ENCODE assay signal across 1 cellular context in the genomic region with DNA sequence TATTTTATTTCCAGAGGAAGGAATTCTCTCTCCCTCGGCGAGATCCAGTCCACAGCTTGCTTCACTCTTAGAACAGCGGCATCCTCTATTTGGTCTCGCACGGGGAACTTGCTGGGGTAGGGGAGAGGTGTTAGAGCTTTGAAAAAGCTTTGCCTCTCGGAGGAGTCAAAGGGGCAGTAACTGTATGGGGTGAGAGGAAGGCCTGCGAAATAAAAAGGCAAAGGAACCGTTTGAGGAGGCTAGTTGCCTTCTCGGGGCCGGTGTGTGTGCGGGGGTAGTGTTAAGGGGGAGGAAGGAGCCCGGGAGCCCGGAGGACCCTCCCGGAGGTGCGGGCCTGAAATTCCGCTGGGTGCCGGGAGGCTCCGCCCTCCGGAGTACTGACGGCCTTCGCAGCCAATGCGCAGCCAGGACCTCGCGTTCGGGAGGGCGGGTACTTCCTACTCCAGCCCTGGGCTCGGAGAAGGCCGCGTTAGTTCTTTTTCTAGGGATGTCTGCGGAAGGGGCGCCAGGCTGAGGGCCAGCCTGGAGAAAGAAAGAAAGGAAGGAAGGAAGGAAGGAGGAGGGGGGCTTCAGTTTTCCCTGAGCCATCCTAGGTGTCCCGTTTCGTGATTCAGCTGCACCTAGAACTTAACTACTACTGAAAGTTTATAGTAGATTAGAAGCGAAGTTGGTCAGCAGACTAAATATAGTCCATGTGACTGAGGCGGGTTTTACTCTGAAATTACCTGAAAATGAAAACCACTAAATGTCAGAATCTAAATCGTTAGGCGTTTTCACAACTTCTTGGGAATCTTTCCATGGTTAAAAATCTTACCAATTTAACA.
TF ChIP-seq lines count a peak whose summit lies in the region.

No MANE protein-coding gene starts in this region.

TF ChIP-seq in HEK293, 187 proteins besides CTCF, POLR2A, EP300 and RAD21 (continued from another document and continues in another):
- TF ChIP-seq, protein P1, sequence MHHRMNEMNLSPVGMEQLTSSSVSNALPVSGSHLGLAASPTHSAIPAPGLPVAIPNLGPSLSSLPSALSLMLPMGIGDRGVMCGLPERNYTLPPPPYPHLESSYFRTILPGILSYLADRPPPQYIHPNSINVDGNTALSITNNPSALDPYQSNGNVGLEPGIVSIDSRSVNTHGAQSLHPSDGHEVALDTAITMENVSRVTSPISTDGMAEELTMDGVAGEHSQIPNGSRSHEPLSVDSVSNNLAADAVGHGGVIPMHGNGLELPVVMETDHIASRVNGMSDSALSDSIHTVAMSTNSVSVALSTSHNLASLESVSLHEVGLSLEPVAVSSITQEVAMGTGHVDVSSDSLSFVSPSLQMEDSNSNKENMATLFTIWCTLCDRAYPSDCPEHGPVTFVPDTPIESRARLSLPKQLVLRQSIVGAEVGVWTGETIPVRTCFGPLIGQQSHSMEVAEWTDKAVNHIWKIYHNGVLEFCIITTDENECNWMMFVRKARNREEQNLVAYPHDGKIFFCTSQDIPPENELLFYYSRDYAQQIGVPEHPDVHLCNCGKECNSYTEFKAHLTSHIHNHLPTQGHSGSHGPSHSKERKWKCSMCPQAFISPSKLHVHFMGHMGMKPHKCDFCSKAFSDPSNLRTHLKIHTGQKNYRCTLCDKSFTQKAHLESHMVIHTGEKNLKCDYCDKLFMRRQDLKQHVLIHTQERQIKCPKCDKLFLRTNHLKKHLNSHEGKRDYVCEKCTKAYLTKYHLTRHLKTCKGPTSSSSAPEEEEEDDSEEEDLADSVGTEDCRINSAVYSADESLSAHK (tag by site-specific recombination; IDR thresholded peaks at IDR 0.05), result no peak
- TF ChIP-seq SETDB1 (IDR thresholded peaks at IDR 0.05; ENCODE audit: insufficient read length, low read length) (no peak), ZNF366 (tag by site-specific recombination; conservative IDR thresholded peaks at IDR 0.05) (peak; percentile 92), TCF7L2 (IDR thresholded peaks at IDR 0.05; ENCODE audit: borderline replicate concordance, low read depth, low read length) (no peak), KLF10 (tag by site-specific recombination; IDR thresholded peaks at IDR 0.05) (no peak), ZNF530 (tag by site-specific recombination; IDR thresholded peaks at IDR 0.05; ENCODE audit: low read depth) (no peak), ZNF404 (tag by site-specific recombination; IDR thresholded peaks at IDR 0.05) (no peak), ZNF610 (tag by site-specific recombination; IDR thresholded peaks at IDR 0.05; ENCODE audit: borderline replicate concordance) (no peak), ZNF48 (tag by site-specific recombination; IDR thresholded peaks at IDR 0.05) (no peak), SCRT1 (tag by site-specific recombination; IDR thresholded peaks at IDR 0.05; ENCODE audit: borderline replicate concordance) (no peak), ZNF654 (tag by site-specific recombination; IDR thresholded peaks at IDR 0.05; ENCODE audit: low read depth) (no peak), ZNF175 (tag by site-specific recombination; IDR thresholded peaks at IDR 0.05) (no peak), ZNF664 (tag by site-specific recombination; IDR thresholded peaks at IDR 0.05) (no peak), ZNF621 (tag by site-specific recombination; IDR thresholded peaks at IDR 0.05) (no peak), ZFP37 (tag by site-specific recombination; IDR thresholded peaks at IDR 0.05) (no peak), ZBTB20 (tag by site-specific recombination; IDR thresholded peaks at IDR 0.05) (peak; percentile 94), ZNF112 (tag by site-specific recombination; IDR thresholded peaks at IDR 0.05) (no peak), KLF7 (tag by site-specific recombination; IDR thresholded peaks at IDR 0.05; ENCODE audit: borderline replicate concordance) (no peak), ZNF585B (tag by site-specific recombination; IDR thresholded peaks at IDR 0.05) (no peak), ZNF416 (tag by site-specific recombination; IDR thresholded peaks at IDR 0.05) (no peak), ZNF623 (tag by site-specific recombination; IDR thresholded peaks at IDR 0.05) (no peak), ZNF335 (tag by site-specific recombination; conservative IDR thresholded peaks at IDR 0.05) (peak; percentile 70), SP3 (tag by site-specific recombination; IDR thresholded peaks at IDR 0.05) (peak; percentile 79), ZNF341 (tag by site-specific recombination; IDR thresholded peaks at IDR 0.05; ENCODE audit: low read depth) (peak; percentile 77), ZNF549 (tag by site-specific recombination; IDR thresholded peaks at IDR 0.05) (no peak), MEIS1 (CRISPR knock-in tag; IDR thresholded peaks at IDR 0.05; ENCODE audit: borderline replicate concordance) (no peak)
- TF ChIP-seq, protein P2, sequence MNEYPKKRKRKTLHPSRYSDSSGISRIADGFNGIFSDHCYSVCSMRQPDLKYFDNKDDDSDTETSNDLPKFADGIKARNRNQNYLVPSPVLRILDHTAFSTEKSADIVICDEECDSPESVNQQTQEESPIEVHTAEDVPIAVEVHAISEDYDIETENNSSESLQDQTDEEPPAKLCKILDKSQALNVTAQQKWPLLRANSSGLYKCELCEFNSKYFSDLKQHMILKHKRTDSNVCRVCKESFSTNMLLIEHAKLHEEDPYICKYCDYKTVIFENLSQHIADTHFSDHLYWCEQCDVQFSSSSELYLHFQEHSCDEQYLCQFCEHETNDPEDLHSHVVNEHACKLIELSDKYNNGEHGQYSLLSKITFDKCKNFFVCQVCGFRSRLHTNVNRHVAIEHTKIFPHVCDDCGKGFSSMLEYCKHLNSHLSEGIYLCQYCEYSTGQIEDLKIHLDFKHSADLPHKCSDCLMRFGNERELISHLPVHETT (tag by site-specific recombination; IDR thresholded peaks at IDR 0.05), result no peak
- TF ChIP-seq, protein P3, sequence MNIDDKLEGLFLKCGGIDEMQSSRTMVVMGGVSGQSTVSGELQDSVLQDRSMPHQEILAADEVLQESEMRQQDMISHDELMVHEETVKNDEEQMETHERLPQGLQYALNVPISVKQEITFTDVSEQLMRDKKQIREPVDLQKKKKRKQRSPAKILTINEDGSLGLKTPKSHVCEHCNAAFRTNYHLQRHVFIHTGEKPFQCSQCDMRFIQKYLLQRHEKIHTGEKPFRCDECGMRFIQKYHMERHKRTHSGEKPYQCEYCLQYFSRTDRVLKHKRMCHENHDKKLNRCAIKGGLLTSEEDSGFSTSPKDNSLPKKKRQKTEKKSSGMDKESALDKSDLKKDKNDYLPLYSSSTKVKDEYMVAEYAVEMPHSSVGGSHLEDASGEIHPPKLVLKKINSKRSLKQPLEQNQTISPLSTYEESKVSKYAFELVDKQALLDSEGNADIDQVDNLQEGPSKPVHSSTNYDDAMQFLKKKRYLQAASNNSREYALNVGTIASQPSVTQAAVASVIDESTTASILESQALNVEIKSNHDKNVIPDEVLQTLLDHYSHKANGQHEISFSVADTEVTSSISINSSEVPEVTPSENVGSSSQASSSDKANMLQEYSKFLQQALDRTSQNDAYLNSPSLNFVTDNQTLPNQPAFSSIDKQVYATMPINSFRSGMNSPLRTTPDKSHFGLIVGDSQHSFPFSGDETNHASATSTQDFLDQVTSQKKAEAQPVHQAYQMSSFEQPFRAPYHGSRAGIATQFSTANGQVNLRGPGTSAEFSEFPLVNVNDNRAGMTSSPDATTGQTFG (tag by site-specific recombination; IDR thresholded peaks at IDR 0.05; ENCODE audit: borderline replicate concordance), result no peak
- TF ChIP-seq, protein P4, sequence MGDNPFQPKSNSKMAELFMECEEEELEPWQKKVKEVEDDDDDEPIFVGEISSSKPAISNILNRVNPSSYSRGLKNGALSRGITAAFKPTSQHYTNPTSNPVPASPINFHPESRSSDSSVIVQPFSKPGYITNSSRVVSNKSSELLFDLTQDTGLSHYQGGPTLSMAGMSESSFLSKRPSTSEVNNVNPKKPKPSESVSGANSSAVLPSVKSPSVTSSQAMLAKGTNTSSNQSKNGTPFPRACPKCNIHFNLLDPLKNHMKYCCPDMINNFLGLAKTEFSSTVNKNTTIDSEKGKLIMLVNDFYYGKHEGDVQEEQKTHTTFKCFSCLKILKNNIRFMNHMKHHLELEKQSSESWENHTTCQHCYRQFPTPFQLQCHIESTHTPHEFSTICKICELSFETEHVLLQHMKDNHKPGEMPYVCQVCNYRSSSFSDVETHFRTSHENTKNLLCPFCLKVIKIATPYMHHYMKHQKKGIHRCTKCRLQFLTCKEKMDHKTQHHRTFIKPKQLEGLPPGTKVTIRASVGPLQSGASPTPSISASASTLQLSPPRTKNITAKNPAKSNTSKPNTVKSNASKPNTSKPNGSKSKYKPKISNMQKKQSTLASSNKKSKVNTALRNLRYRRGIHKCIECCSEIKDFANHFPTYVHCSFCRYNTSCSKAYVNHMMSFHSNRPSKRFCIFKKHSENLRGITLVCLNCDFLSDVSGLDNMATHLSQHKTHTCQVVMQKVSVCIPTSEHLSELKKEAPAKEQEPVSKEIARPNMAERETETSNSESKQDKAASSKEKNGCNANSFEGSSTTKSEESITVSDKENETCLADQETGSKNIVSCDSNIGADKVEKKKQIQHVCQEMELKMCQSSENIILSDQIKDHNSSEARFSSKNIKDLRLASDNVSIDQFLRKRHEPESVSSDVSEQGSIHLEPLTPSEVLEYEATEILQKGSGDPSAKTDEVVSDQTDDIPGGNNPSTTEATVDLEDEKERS (tag by site-specific recombination; IDR thresholded peaks at IDR 0.05), result no peak
- TF ChIP-seq, protein P5, sequence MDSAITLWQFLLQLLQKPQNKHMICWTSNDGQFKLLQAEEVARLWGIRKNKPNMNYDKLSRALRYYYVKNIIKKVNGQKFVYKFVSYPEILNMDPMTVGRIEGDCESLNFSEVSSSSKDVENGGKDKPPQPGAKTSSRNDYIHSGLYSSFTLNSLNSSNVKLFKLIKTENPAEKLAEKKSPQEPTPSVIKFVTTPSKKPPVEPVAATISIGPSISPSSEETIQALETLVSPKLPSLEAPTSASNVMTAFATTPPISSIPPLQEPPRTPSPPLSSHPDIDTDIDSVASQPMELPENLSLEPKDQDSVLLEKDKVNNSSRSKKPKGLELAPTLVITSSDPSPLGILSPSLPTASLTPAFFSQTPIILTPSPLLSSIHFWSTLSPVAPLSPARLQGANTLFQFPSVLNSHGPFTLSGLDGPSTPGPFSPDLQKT (IDR thresholded peaks at IDR 0.05; ENCODE audit: borderline replicate concordance, low read depth, low read length), result no peak
- TF ChIP-seq, protein P6, sequence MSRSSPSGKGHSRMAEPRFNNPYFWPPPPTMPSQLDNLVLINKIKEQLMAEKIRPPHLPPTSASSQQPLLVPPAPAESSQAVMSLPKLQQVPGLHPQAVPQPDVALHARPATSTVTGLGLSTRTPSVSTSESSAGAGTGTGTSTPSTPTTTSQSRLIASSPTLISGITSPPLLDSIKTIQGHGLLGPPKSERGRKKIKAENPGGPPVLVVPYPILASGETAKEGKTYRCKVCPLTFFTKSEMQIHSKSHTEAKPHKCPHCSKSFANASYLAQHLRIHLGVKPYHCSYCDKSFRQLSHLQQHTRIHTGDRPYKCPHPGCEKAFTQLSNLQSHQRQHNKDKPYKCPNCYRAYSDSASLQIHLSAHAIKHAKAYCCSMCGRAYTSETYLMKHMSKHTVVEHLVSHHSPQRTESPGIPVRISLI (tag by site-specific recombination; IDR thresholded peaks at IDR 0.05), result no peak
- TF ChIP-seq, protein P7, sequence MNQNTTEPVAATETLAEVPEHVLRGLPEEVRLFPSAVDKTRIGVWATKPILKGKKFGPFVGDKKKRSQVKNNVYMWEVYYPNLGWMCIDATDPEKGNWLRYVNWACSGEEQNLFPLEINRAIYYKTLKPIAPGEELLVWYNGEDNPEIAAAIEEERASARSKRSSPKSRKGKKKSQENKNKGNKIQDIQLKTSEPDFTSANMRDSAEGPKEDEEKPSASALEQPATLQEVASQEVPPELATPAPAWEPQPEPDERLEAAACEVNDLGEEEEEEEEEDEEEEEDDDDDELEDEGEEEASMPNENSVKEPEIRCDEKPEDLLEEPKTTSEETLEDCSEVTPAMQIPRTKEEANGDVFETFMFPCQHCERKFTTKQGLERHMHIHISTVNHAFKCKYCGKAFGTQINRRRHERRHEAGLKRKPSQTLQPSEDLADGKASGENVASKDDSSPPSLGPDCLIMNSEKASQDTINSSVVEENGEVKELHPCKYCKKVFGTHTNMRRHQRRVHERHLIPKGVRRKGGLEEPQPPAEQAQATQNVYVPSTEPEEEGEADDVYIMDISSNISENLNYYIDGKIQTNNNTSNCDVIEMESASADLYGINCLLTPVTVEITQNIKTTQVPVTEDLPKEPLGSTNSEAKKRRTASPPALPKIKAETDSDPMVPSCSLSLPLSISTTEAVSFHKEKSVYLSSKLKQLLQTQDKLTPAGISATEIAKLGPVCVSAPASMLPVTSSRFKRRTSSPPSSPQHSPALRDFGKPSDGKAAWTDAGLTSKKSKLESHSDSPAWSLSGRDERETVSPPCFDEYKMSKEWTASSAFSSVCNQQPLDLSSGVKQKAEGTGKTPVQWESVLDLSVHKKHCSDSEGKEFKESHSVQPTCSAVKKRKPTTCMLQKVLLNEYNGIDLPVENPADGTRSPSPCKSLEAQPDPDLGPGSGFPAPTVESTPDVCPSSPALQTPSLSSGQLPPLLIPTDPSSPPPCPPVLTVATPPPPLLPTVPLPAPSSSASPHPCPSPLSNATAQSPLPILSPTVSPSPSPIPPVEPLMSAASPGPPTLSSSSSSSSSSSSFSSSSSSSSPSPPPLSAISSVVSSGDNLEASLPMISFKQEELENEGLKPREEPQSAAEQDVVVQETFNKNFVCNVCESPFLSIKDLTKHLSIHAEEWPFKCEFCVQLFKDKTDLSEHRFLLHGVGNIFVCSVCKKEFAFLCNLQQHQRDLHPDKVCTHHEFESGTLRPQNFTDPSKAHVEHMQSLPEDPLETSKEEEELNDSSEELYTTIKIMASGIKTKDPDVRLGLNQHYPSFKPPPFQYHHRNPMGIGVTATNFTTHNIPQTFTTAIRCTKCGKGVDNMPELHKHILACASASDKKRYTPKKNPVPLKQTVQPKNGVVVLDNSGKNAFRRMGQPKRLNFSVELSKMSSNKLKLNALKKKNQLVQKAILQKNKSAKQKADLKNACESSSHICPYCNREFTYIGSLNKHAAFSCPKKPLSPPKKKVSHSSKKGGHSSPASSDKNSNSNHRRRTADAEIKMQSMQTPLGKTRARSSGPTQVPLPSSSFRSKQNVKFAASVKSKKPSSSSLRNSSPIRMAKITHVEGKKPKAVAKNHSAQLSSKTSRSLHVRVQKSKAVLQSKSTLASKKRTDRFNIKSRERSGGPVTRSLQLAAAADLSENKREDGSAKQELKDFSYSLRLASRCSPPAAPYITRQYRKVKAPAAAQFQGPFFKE (tag by site-specific recombination; IDR thresholded peaks at IDR 0.05; ENCODE audit: borderline replicate concordance), result no peak
- TF ChIP-seq, protein P8, sequence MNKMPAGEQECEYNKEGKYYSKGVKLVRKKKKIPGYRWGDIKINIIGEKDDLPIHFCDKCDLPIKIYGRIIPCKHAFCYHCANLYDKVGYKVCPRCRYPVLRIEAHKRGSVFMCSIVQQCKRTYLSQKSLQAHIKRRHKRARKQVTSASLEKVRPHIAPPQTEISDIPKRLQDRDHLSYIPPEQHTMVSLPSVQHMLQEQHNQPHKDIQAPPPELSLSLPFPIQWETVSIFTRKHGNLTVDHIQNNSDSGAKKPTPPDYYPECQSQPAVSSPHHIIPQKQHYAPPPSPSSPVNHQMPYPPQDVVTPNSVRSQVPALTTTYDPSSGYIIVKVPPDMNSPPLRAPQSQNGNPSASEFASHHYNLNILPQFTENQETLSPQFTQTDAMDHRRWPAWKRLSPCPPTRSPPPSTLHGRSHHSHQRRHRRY (tag by site-specific recombination; IDR thresholded peaks at IDR 0.05), result no peak
